ENCODE assay signal across 14 cellular contexts in the genomic region with DNA sequence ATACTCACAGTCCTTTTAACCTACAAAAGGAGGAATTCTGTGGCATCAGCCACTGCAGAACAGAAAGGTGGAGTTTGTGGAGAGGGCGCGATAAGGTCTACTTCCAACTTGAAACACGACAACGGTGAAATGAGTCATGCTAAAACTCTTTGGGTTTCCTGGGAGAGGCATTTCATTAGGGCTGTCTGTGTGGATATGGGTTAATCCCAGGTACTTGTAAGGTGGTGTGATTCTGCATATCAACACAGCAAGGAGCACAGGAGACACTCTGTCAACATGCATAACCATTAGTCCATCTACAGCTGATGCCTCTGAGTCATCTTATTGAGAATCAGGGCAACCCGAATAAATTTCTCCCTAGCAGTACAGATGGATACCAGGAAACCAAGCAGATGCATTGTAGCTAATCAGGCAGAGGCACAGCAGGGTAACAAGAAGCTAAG.
DNase-seq lines count a peak whose midpoint lies in the region; ATAC-seq and TF ChIP-seq lines count a peak whose summit lies in the region.
"Had no signal": no experiment of that assay in that cellular context is flagged by ENCODE, and none has a peak within 500 bp of the region (broad histone marks: within the 10 kb centered on the region; RNA-seq: fewer than 3 reads in every experiment).

No MANE protein-coding gene starts in this region.

- no peak overlapping the region for H3K4me3 ChIP-seq in epithelial cell of esophagus (ENCODE audit: low read length)
- H3K4me3 ChIP-seq: right lobe of liver had no signal

- DNase-seq in NCI-H146 (lab: John Stamatoyannopoulos, UW) (peak; percentile 27), NCI-H146 treated with DMSO at 0.1 percent for 48 hours (lab: John Stamatoyannopoulos, UW; ENCODE audit: unreplicated experiment) (no peak), M059J (ENCODE audit: low read depth) (peak; percentile 57), epithelial cell of esophagus (ENCODE audit: low read depth) (peak; percentile 95), renal cortical epithelial cell (ENCODE audit: low read depth) (peak; percentile 86), NCI-H1930 (lab: John Stamatoyannopoulos, UW) (no peak)
- no peak for DNase-seq in stimulated activated CD4-positive, alpha-beta T cell treated with anti-CD3 and anti-CD28 coated beads, Interleukin-2, amount 100 ng/mL, for 24 hours
- DNase-seq: CD4-positive, alpha-beta memory T cell; NCI-H1436 treated with DMSO at 0.1 percent for 48 hours; NCI-H526 treated with DMSO at 0.1 percent for 48 hours; right lobe of liver; stimulated activated CD4-positive, alpha-beta T cell treated with anti-CD3 and anti-CD28 coated beads, Interleukin-4, amount 100 ng/mL, for 24 hours; T-helper 17 cell had no signal

- TF ChIP-seq CTCF in epithelial cell of esophagus (IDR thresholded peaks at IDR 0.05; ENCODE audit: insufficient read depth, low read depth, low read length, missing control alignments), result no peak

- ATAC-seq in HG03159 (IDR thresholded peaks at IDR 0.05; ENCODE audit: unreplicated experiment), result no peak
- ATAC-seq: right lobe of liver, T-helper 17 cell had no signal

Comparison
In these comparisons a context has a peak if more than half of its experiments do, and no peak if none do; other contexts are left out.
1. DNase-seq: peak in NCI-H146 (single experiment), M059J (single experiment), epithelial cell of esophagus (single experiment) and renal cortical epithelial cell (single experiment); none in NCI-H146 treated with DMSO at 0.1 percent for 48 hours (single experiment), NCI-H1930 (0 of 2) and stimulated activated CD4-positive, alpha-beta T cell treated with anti-CD3 and anti-CD28 coated beads, Interleukin-2, amount 100 ng/mL, for 24 hours (0 of 2).